24 cellular contexts compared by ENCODE assay signal in genomic region chr10:103548006-103548405, GRCh38. TPM values are rescaled to one million over a fixed set of nuclear protein-coding genes. Genes with fewer than 3 reads are reported as not detected.
DNase-seq lines count a peak whose midpoint lies in the region; ATAC-seq and TF ChIP-seq lines count a peak whose summit lies in the region.
"Had no signal": no experiment of that assay in that cellular context is flagged by ENCODE, and none has a peak within 500 bp of the region (broad histone marks: within the 10 kb centered on the region; RNA-seq: fewer than 3 reads in every experiment).

No MANE protein-coding gene starts in this region.

- H3K4me3 ChIP-seq in H7 (ENCODE audit: insufficient read depth, low read depth, low read length) = no peak overlapping the region
- H3K4me3 ChIP-seq in uterus = no peak overlapping the region
- H3K4me3 ChIP-seq: cardiac muscle cell, SJSA1 had no signal

- H3K27me3 ChIP-seq in H7 (ENCODE audit: control insufficient read depth, insufficient read depth, low read length) (no peaks in the 10 kb centered on the region), uterus (no peaks in the 10 kb centered on the region)
- H3K27me3 ChIP-seq: cardiac muscle cell had no signal

- DNase-seq in H7 (peak; percentile 14), memory B cell (ENCODE audit: low spot score in 2 of 2) (no peak), uterus (peak in 1 of 2 donors; percentile 2), NCI-H1694 (lab: John Stamatoyannopoulos, UW) (no peak), COLO668 (lab: John Stamatoyannopoulos, UW; ENCODE audit: unreplicated experiment) (no peak)
- DNase-seq: activated CD4-positive, alpha-beta T cell treated with anti-CD3 and anti-CD28 coated beads, Interleukin-2, amount 10 ng/mL, durations not matched to agents 7 days and 5 days; activated effector memory CD4-positive, alpha-beta T cell treated with anti-CD3 and anti-CD28 coated beads, Interleukin-2, amount 50 U/mL, for 16 hours; activated naive CD8-positive, alpha-beta T cell treated with anti-CD3 and anti-CD28 coated beads for 36 hours; activated T-cell treated with anti-CD3 and anti-CD28 coated beads, Interleukin-2, amount 50 U/mL, for 24 hours; cortex of kidney; effector memory CD4-positive, alpha-beta T cell; hypothalamus; NCI-H1417; NCI-H2081 treated with DMSO at 0.1 percent for 48 hours; nephron progenitor cell; retina; T1000 had no signal

- no peaks in the 10 kb centered on the region for H3K9me3 ChIP-seq in uterus
- H3K9me3 ChIP-seq: SJSA1 had no signal

- no peak for TF ChIP-seq CTCF in uterus (IDR thresholded peaks at IDR 0.05)

- no peaks in the 10 kb centered on the region for H3K36me3 Mint-ChIP-seq in memory B cell
- H3K36me3 Mint-ChIP-seq: activated naive CD8-positive, alpha-beta T cell treated with anti-CD3 and anti-CD28 coated beads for 36 hours; stimulated activated memory B cell treated with anti-CD40 and anti-IgM and Interleukin-4, amounts not matched to agents 10 μg/mL and 1 μg/mL and 100 μg/mL, for 72 hours had no signal

- H3K4me1 Mint-ChIP-seq in memory B cell = peaks cover 18% of the 10 kb centered on the region

- peak; percentile 89 for ATAC-seq in memory B cell (ENCODE audit: low read depth)
- no peak for ATAC-seq in GM21786 (IDR thresholded peaks at IDR 0.05; ENCODE audit: unreplicated experiment)
- ATAC-seq: HCT116; stimulated activated memory B cell treated with anti-CD40 and anti-IgM and Interleukin-4, amounts not matched to agents 10 μg/mL and 1 μg/mL and 100 μg/mL, for 72 hours had no signal

- H3K9me3 Mint-ChIP-seq in memory B cell = no peaks in the 10 kb centered on the region
- H3K9me3 Mint-ChIP-seq: activated CD4-positive, alpha-beta T cell treated with anti-CD3 and anti-CD28 coated beads, Interleukin-2, amount 10 ng/mL, durations not matched to agents 7 days and 5 days; activated naive CD8-positive, alpha-beta T cell treated with anti-CD3 and anti-CD28 coated beads for 36 hours; activated T-cell treated with anti-CD3 and anti-CD28 coated beads, Interleukin-2, amount 50 U/mL, for 24 hours; nephron progenitor cell; stimulated activated memory B cell treated with anti-CD40 and anti-IgM and Interleukin-4, amounts not matched to agents 10 μg/mL and 1 μg/mL and 100 μg/mL, for 72 hours had no signal

- H3K4me3 Mint-ChIP-seq in memory B cell = no peak overlapping the region
- H3K4me3 Mint-ChIP-seq: activated CD4-positive, alpha-beta T cell treated with anti-CD3 and anti-CD28 coated beads, Interleukin-2, amount 10 ng/mL, durations not matched to agents 7 days and 5 days; activated naive CD8-positive, alpha-beta T cell treated with anti-CD3 and anti-CD28 coated beads for 36 hours; activated T-cell treated with anti-CD3 and anti-CD28 coated beads, Interleukin-2, amount 50 U/mL, for 24 hours; nephron progenitor cell; stimulated activated memory B cell treated with anti-CD40 and anti-IgM and Interleukin-4, amounts not matched to agents 10 μg/mL and 1 μg/mL and 100 μg/mL, for 72 hours had no signal

- intact Hi-C loops in uterus (cut with DNase I; ENCODE audit: low total_unique reads) = no loop called here

- H3K4me1 ChIP-seq in uterus = peaks cover 6 to 15% of the 10 kb centered on the region in 2 donors

- peak overlapping the region; percentile 22 for H3K27ac Mint-ChIP-seq in memory B cell
- H3K27ac Mint-ChIP-seq: activated CD4-positive, alpha-beta T cell treated with anti-CD3 and anti-CD28 coated beads, Interleukin-2, amount 10 ng/mL, durations not matched to agents 7 days and 5 days; activated naive CD8-positive, alpha-beta T cell treated with anti-CD3 and anti-CD28 coated beads for 36 hours; activated T-cell treated with anti-CD3 and anti-CD28 coated beads, Interleukin-2, amount 50 U/mL, for 24 hours; nephron progenitor cell; stimulated activated memory B cell treated with anti-CD40 and anti-IgM and Interleukin-4, amounts not matched to agents 10 μg/mL and 1 μg/mL and 100 μg/mL, for 72 hours had no signal

- peaks cover 7% of the 10 kb centered on the region for H3K27me3 Mint-ChIP-seq in memory B cell

- TF ChIP-seq POLR2A in Raji (IDR thresholded peaks at IDR 0.05; ENCODE audit: insufficient read depth, low read depth, low read length) (peak; percentile 31; the same call in 1 of the 2 replicates), uterus (IDR thresholded peaks at IDR 0.05) (no peak)

- H3K27ac ChIP-seq in uterus = peak overlapping the region; percentile 73 to 84
- H3K27ac ChIP-seq: cardiac muscle cell, epithelial cell of prostate, SJSA1 had no signal

- H3K36me3 ChIP-seq in H7 (replicated peaks; ENCODE audit: control insufficient read depth, insufficient read depth, low read length) (no peaks in the 10 kb centered on the region), uterus (no peaks in the 10 kb centered on the region)
- H3K36me3 ChIP-seq: cardiac muscle cell, SJSA1 had no signal

RNA-seq across cellular contexts. Expression of gene NEURL1, which starts 54.5 kb away (rescaled TPM):
- 7.9 and 16.5 TPM in 2 replicates for total RNA-seq in H7 (2014; rRNA removed; shearing (Covaris generic))
- 10 to 100 TPM in 2 of 4 donors, 1 to 10 TPM in 2; 3.8 to 46.1 (median 14.1) TPM for total RNA-seq in uterus
- total RNA-seq: SJSA1 had no signal
